ENCODE assay signal across 18 cellular contexts in the genomic region with DNA sequence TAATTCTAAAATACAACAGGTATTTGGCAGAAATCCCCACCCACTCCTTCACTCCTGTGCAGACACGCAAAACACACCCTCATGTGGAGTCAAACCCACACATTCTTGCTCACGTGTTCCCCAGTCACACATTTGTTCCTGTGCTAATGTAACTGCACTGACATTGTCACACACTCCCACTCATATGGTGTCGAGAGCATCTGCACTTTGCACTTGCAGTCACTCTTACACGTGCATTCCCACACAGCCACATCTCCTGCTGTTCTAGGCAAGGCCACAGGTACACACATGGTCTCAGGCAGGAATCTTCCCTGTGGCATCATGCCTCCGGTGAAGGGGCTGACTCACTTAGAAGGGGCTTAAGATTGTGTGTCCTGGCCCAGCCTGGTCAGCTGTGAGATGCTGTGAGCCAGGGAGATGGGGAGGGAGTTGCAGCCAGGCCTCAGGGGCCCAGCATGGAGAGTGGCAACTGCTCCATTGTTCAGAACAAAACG.
DNase-seq lines count a peak whose midpoint lies in the region; ATAC-seq, FAIRE-seq and TF ChIP-seq lines count a peak whose summit lies in the region.
"Had no signal": no experiment of that assay in that cellular context is flagged by ENCODE, and none has a peak within 500 bp of the region (broad histone marks: within the 10 kb centered on the region; RNA-seq: fewer than 3 reads in every experiment).

No MANE protein-coding gene starts in this region.

- H3K4me3 ChIP-seq in pancreas = no peak overlapping the region
- no peak overlapping the region for H3K4me3 ChIP-seq in HAP-1
- H3K4me3 ChIP-seq in colonic mucosa = no peak overlapping the region
- H3K4me3 ChIP-seq in H7 (ENCODE audit: insufficient read depth, low read depth, low read length) = no peak overlapping the region
- H3K4me3 ChIP-seq: BLaER1 treated with 17β-estradiol and CSF1 and Interleukin-3, amounts not matched to agents 10 nM and 100 nM; cardiac muscle cell; mucosa of descending colon; PC-9 had no signal

- DNase-seq in RWPE1 (ENCODE audit: low spot score) = peak; percentile 62
- DNase-seq in foreskin keratinocyte = peak; percentile 45 to 64
- no peak for DNase-seq in pancreas
- DNase-seq in HAP-1 (ENCODE audit: low spot score in 2 of 2) = no peak
- no peak for DNase-seq in NCI-H1694 treated with DMSO at 0.1 percent for 48 hours (lab: John Stamatoyannopoulos, UW)
- no peak for DNase-seq in colonic mucosa
- DNase-seq in H7 = no peak
- DNase-seq: activated CD4-positive, alpha-beta memory T cell treated with anti-CD3 and anti-CD28 coated beads, Interleukin-2, amount 10 ng/mL, durations not matched to agents 7 days and 5 days; EL; mucosa of descending colon; NCI-H2227 treated with DMSO at 0.1 percent for 48 hours; PC-9; stimulated activated CD4-positive, alpha-beta T cell treated with anti-CD3 and anti-CD28 coated beads, Interleukin-4, amount 100 ng/mL, for 24 hours; stimulated activated naive CD4-positive, alpha-beta T cell treated with Interleukin-2 at 50 U/mL for 16 hours; T1000 had no signal

- 48 to 52% methylated on average over 6 of the region's 6 CpGs for WGBS in pancreas, 2 donors

- CTCF ChIA-PET in RWPE1 (lab: Yijun Ruan, JAX) = interaction anchor here (0.6 to 0.7 kb wide), 2 partner anchors 69 to 275 kb away, joined by 4 read pairs; no protein-coding TSS in a partner anchor

- no peaks in the 10 kb centered on the region for H3K36me3 ChIP-seq in pancreas
- no peaks in the 10 kb centered on the region for H3K36me3 ChIP-seq in HAP-1 (replicated peaks)
- no peaks in the 10 kb centered on the region for H3K36me3 ChIP-seq in colonic mucosa
- H3K36me3 ChIP-seq in H7 (replicated peaks; ENCODE audit: control insufficient read depth, insufficient read depth, low read length) = no peaks in the 10 kb centered on the region
- H3K36me3 ChIP-seq: BLaER1 treated with 17β-estradiol and CSF1 and Interleukin-3, amounts not matched to agents 10 nM and 100 nM; cardiac muscle cell had no signal

- H3K4me1 ChIP-seq in foreskin keratinocyte (peaks cover 20% of the 10 kb centered on the region), pancreas (no peaks in the 10 kb centered on the region), HAP-1 (no peaks in the 10 kb centered on the region), colonic mucosa (no peaks in the 10 kb centered on the region)
- H3K4me1 ChIP-seq: BLaER1 treated with 17β-estradiol and CSF1 and Interleukin-3, amounts not matched to agents 10 nM and 100 nM had no signal

- no peak for FAIRE-seq in pancreas (lab: Jason Lieb, UNC)

- H3K27ac ChIP-seq in RWPE1 (peak overlapping the region; percentile 59), foreskin keratinocyte (no peak overlapping the region), pancreas (no peak overlapping the region), colonic mucosa (no peak overlapping the region)
- H3K27ac ChIP-seq: BLaER1 treated with 17β-estradiol and CSF1 and Interleukin-3, amounts not matched to agents 10 nM and 100 nM; cardiac muscle cell; PC-9 had no signal

- ATAC-seq in GM19351 (IDR thresholded peaks at IDR 0.05; ENCODE audit: unreplicated experiment) (peak; percentile 81), foreskin keratinocyte (peak; percentile 83), pancreas (peak; percentile 28 to 56 (median 36))
- ATAC-seq: mucosa of descending colon had no signal

- H3K9ac ChIP-seq in colonic mucosa (ENCODE audit: low read depth in 2 of 2, low read length in 2 of 2) = no peak overlapping the region
- H3K9ac ChIP-seq: BLaER1 treated with 17β-estradiol and CSF1 and Interleukin-3, amounts not matched to agents 10 nM and 100 nM had no signal

- H3K9me3 ChIP-seq in pancreas (no peaks in the 10 kb centered on the region), HAP-1 (no peaks in the 10 kb centered on the region), colonic mucosa (no peaks in the 10 kb centered on the region)
- H3K9me3 ChIP-seq: mucosa of descending colon had no signal

- in situ Hi-C loops in HAP-1 (cut with MboI; ENCODE audit: low sequenced_read_pairs) = no loop called here

- no peak for TF ChIP-seq CTCF in RWPE1 (conservative IDR thresholded peaks at IDR 0.05; ENCODE audit: low read depth)
- TF ChIP-seq CTCF in foreskin keratinocyte (conservative IDR thresholded peaks at IDR 0.05) = no peak
- TF ChIP-seq CTCF in pancreas (IDR thresholded peaks at IDR 0.05) = no peak
- no peak for TF ChIP-seq CTCF in colonic mucosa (IDR thresholded peaks at IDR 0.05)

- POLR2A ChIA-PET in RWPE1 (lab: Yijun Ruan, JAX; ENCODE audit: low non-redundant PET) = no interaction called here

- H3K27me3 ChIP-seq in foreskin keratinocyte (no peaks in the 10 kb centered on the region), pancreas (no peaks in the 10 kb centered on the region), HAP-1 (ENCODE audit: low read depth) (no peaks in the 10 kb centered on the region), colonic mucosa (no peaks in the 10 kb centered on the region), H7 (ENCODE audit: control insufficient read depth, insufficient read depth, low read length) (no peaks in the 10 kb centered on the region)
- H3K27me3 ChIP-seq: cardiac muscle cell had no signal

- intact Hi-C loops in pancreas (cut with DNase I) (loop anchor here in 1 of 3 donors (10.0 kb wide), 1 partner anchor 61 kb away; no protein-coding TSS in a partner anchor), colonic mucosa (cut with DNase I) (no loop called here)

Comparison
In these comparisons a context has a peak if more than half of its experiments do, and no peak if none do; other contexts are left out.
1. DNase-seq: peak in RWPE1 (single experiment) and foreskin keratinocyte (2 of 2); none in pancreas (0 of 6), HAP-1 (0 of 2), NCI-H1694 treated with DMSO at 0.1 percent for 48 hours (single experiment), colonic mucosa (single experiment) and H7 (single experiment).
2. Peak in every context shown above with its lines, with median percentiles within 50 percentile points of each other: ATAC-seq.